ENCODE assay signal across 1 cellular context in genomic region chr15:75842722-75843617, GRCh38.
TF ChIP-seq lines count a peak whose summit lies in the region.

Gene UBE2Q2, plus strand, starts transcription at chr15:75843447. Its CDS starts 220 bp downstream, at chr15:75843667.

TF ChIP-seq in HepG2, 621 proteins besides CTCF, POLR2A, EP300 and RAD21 (continued from another document and continues in another):
- no peak for TF ChIP-seq ZNF691 (CRISPR knock-in tag; IDR thresholded peaks at IDR 0.05; ENCODE audit: borderline replicate concordance, low read depth)
- TF ChIP-seq ZNF513 (CRISPR knock-in tag; conservative IDR thresholded peaks at IDR 0.05), result 0 out of 2 replicates have a peak, but pooled peaks have one; percentile 60
- TF ChIP-seq TFDP1 (CRISPR knock-in tag; IDR thresholded peaks at IDR 0.05; ENCODE audit: borderline replicate concordance), result peak; percentile 65
- no peak for TF ChIP-seq EZH2 (conservative IDR thresholded peaks at IDR 0.05; ENCODE audit: low read depth, low read length)
- TF ChIP-seq NR2C2 (CRISPR knock-in tag; IDR thresholded peaks at IDR 0.05; ENCODE audit: borderline replicate concordance), result no peak; the same call in 1 of the 2 replicates
- no peak; the same call in 1 of the 2 replicates for TF ChIP-seq ZNF616 (CRISPR knock-in tag; IDR thresholded peaks at IDR 0.05; ENCODE audit: low read depth)
- TF ChIP-seq ZNF746 (CRISPR knock-in tag; IDR thresholded peaks at IDR 0.05), result peak; percentile 47; the same call in 1 of the 2 replicates
- TF ChIP-seq PCBP2 (optimal IDR thresholded peaks at IDR 0.05; ENCODE audit: low read depth, low read length, poor library complexity, severe bottlenecking), result no peak
- TF ChIP-seq SIX4 (CRISPR knock-in tag; IDR thresholded peaks at IDR 0.05), result peak; percentile 55; the same call in 1 of the 2 replicates
- 0 out of 2 replicates have a peak, but pooled peaks have one; percentile 35 for TF ChIP-seq ZNF512B (CRISPR knock-in tag; IDR thresholded peaks at IDR 0.05; ENCODE audit: borderline replicate concordance)
- 0 out of 2 replicates have a peak, but pooled peaks have one; percentile 34 for TF ChIP-seq PHF20 (CRISPR knock-in tag; IDR thresholded peaks at IDR 0.05)
- TF ChIP-seq ZBTB37 (CRISPR knock-in tag; IDR thresholded peaks at IDR 0.05), result no peak
- no peak for TF ChIP-seq ZNF557 (CRISPR knock-in tag; IDR thresholded peaks at IDR 0.05)
- peak; percentile 48; the same call in 1 of the 2 replicates for TF ChIP-seq ZFX (CRISPR knock-in tag; IDR thresholded peaks at IDR 0.05; ENCODE audit: low read depth)
- no peak for TF ChIP-seq MBD4 (IDR thresholded peaks at IDR 0.05; ENCODE audit: borderline replicate concordance, low read length)
- TF ChIP-seq ZNF547 (CRISPR knock-in tag; IDR thresholded peaks at IDR 0.05), result peak; percentile 49; the same call in 1 of the 2 replicates
- 0 out of 2 replicates have a peak, but pooled peaks have one; percentile 20 for TF ChIP-seq BRD4 (CRISPR knock-in tag; IDR thresholded peaks at IDR 0.05)
- no peak; the same call in 1 of the 2 replicates for TF ChIP-seq HOXA5 (CRISPR knock-in tag; IDR thresholded peaks at IDR 0.05)
- TF ChIP-seq HES4 (CRISPR knock-in tag; IDR thresholded peaks at IDR 0.05; ENCODE audit: borderline replicate concordance), result peak; percentile 8; the same call in 1 of the 2 replicates
- TF ChIP-seq SKIL (CRISPR knock-in tag; IDR thresholded peaks at IDR 0.05; ENCODE audit: borderline replicate concordance), result no peak; the same call in 1 of the 2 replicates
- TF ChIP-seq ZNF768 (CRISPR knock-in tag; IDR thresholded peaks at IDR 0.05), result no peak
- peak; percentile 67 for TF ChIP-seq BHLHE40 (IDR thresholded peaks at IDR 0.05; ENCODE audit: low read length)
- no peak for TF ChIP-seq NBN (conservative IDR thresholded peaks at IDR 0.05)
- TF ChIP-seq ARID5B (CRISPR knock-in tag; IDR thresholded peaks at IDR 0.05), result 0 out of 2 replicates have a peak, but pooled peaks have one; percentile 6
- TF ChIP-seq TOPORS (CRISPR knock-in tag; IDR thresholded peaks at IDR 0.05), result peak; percentile 80
- TF ChIP-seq STAG1 (CRISPR knock-in tag; IDR thresholded peaks at IDR 0.05), result no peak
- TF ChIP-seq FOXA1 (IDR thresholded peaks at IDR 0.05), result no peak
- TF ChIP-seq FOXA1 (CRISPR knock-in tag; IDR thresholded peaks at IDR 0.05), result no peak
- TF ChIP-seq GTF3A (CRISPR knock-in tag; conservative IDR thresholded peaks at IDR 0.05), result no peak
- TF ChIP-seq DR1 (CRISPR knock-in tag; IDR thresholded peaks at IDR 0.05), result peak; percentile 26; the same call in 1 of the 2 replicates
- TF ChIP-seq RARA (CRISPR knock-in tag; IDR thresholded peaks at IDR 0.05), result peak; percentile 18; the same call in 1 of the 2 replicates
- TF ChIP-seq ZNF121 (CRISPR knock-in tag; IDR thresholded peaks at IDR 0.05), result peak; percentile 43; the same call in 1 of the 2 replicates
- no peak for TF ChIP-seq PRPF4 (IDR thresholded peaks at IDR 0.05; ENCODE audit: low read depth, low read length, poor library complexity, severe bottlenecking)
- TF ChIP-seq ZNF891 (CRISPR knock-in tag; IDR thresholded peaks at IDR 0.05), result no peak
- TF ChIP-seq CHD4 (IDR thresholded peaks at IDR 0.05; ENCODE audit: borderline replicate concordance, low read length), result no peak
- TF ChIP-seq ELF4 (CRISPR knock-in tag; IDR thresholded peaks at IDR 0.05; ENCODE audit: borderline replicate concordance), result no peak
- 0 out of 2 replicates have a peak, but pooled peaks have one; percentile 45 for TF ChIP-seq ZNF563 (CRISPR knock-in tag; IDR thresholded peaks at IDR 0.05)
- peak; percentile 31; the same call in 1 of the 2 replicates for TF ChIP-seq ZSCAN21 (CRISPR knock-in tag; IDR thresholded peaks at IDR 0.05; ENCODE audit: borderline replicate concordance)
- TF ChIP-seq TFAP4 (IDR thresholded peaks at IDR 0.05; ENCODE audit: borderline replicate concordance, low read depth), result peak; percentile 36; the same call in 1 of the 2 replicates
- TF ChIP-seq GPN1 (CRISPR knock-in tag; IDR thresholded peaks at IDR 0.05; ENCODE audit: borderline replicate concordance), result no peak
- no peak for TF ChIP-seq ZNF24 (IDR thresholded peaks at IDR 0.05)
- peak; percentile 38; the same call in 1 of the 2 replicates for TF ChIP-seq ZNF713 (CRISPR knock-in tag; IDR thresholded peaks at IDR 0.05)
- no peak for TF ChIP-seq CENPBD1 (CRISPR knock-in tag; IDR thresholded peaks at IDR 0.05; ENCODE audit: borderline replicate concordance, low read depth)
- no peak for TF ChIP-seq SSRP1 (CRISPR knock-in tag; IDR thresholded peaks at IDR 0.05)
- peak; percentile 34; the same call in 1 of the 2 replicates for TF ChIP-seq SIN3A (IDR thresholded peaks at IDR 0.05; ENCODE audit: borderline replicate concordance, low read depth, low read length)
- no peak for TF ChIP-seq KDM3A (CRISPR knock-in tag; IDR thresholded peaks at IDR 0.05; ENCODE audit: low read depth)
- no peak for TF ChIP-seq LRRFIP1 (CRISPR knock-in tag; conservative IDR thresholded peaks at IDR 0.05)
